Comparison of ENCODE assay signal across 8 cellular contexts in the genomic region with DNA sequence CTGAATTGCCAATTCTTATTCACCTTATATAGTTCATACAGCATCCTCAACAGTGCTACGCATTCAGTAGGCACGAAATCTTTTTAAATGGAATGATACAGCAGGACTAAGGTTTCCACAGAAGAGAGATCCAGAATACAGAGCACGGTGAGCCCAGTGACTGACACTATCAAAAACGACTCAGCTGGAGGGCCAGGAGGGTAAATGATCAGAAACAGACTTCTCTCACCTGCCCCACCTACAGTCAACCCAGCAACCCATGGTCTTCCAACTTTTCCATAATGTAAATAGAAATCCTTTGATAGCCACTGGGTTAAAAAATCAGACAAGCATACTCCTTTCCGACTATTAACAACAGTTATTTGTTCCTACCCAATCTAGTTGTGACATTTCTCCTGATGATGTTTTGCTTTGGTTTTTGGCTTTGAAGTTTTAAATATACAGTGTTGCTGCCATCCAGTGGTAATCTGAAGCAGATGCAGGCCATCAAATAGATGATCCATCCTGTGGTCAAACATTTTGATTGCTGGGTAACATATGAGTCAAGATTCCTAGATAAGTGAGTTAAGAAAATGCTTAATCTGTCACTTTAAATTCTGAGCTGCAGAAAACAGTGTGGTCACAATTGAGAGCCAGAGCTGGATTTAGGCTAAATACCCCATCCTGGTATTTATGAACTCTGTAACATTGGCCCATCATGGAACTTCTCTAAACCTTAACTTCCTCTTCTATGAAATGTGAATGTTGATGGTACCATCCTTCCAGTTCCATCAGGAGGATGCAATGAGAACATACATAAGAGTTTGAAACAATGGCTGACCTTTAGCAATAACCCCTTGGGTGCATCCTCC. TPM values are rescaled to one million over a fixed set of nuclear protein-coding genes. Genes with fewer than 3 reads are reported as not detected.
DNase-seq lines count a peak whose midpoint lies in the region; ATAC-seq, FAIRE-seq and TF ChIP-seq lines count a peak whose summit lies in the region.

No MANE protein-coding gene starts in this region.

- H3K4me1 ChIP-seq in A549 (no peaks in the 10 kb centered on the region), tibial artery (peaks cover 0 to 10% (median 0%) of the 10 kb centered on the region in 4 donors)

- no peak for TF ChIP-seq POLR2A in A549 (IDR thresholded peaks at IDR 0.05; ENCODE audit: low read length)

- CTCF ChIA-PET in A549 (lab: Yijun Ruan, JAX) = interaction anchor here (0.6 to 4.1 kb wide), 34 partner anchors 8 to 1163 kb away, joined by 3 to 58 read pairs (median 4); no protein-coding TSS in a partner anchor

- no peaks in the 10 kb centered on the region for H3K36me3 ChIP-seq in tibial artery

- peak; percentile 61 for FAIRE-seq in A549 (lab: Jason Lieb, UNC)

- POLR2A ChIA-PET in A549 (lab: Yijun Ruan, JAX) = no interaction called here

- ATAC-seq in A549 (peak; percentile 75 to 77; a peak in 5 of 6 replicates), HG03175 (IDR thresholded peaks at IDR 0.05; ENCODE audit: unreplicated experiment) (peak; percentile 73)

- intact Hi-C loops in tibial artery (cut with DNase I; ENCODE audit: low total_unique reads) = no loop called here

- in situ Hi-C loops in astrocyte of the cerebellum (cut with HindIII; ENCODE audit: low sequenced_read_pairs) = no loop called here

- H3K27ac ChIP-seq in A549 = no peak overlapping the region
- no peak overlapping the region for H3K27ac ChIP-seq in tibial artery

- TF ChIP-seq CTCF in A549 (IDR thresholded peaks at IDR 0.05) (peak; percentile 89), GM12873 (IDR thresholded peaks at IDR 0.05; ENCODE audit: insufficient read depth, low read depth, low read length, missing control alignments) (peak; percentile 68), astrocyte of the cerebellum (IDR thresholded peaks at IDR 0.05; ENCODE audit: low read depth, low read length, missing control alignments) (peak; percentile 77), tibial artery (IDR thresholded peaks at IDR 0.05) (peak; percentile 77 to 90)

- no peak overlapping the region for H3K4me2 ChIP-seq in A549

- TF ChIP-seq RAD21 in A549 (conservative IDR thresholded peaks at IDR 0.05 in 1 of 2, IDR thresholded peaks at IDR 0.05 in 1 of 2) = peak; percentile 85 to 86

- no peak overlapping the region for H3K4me3 ChIP-seq in A549
- no peak overlapping the region for H3K4me3 ChIP-seq in astrocyte of the cerebellum (ENCODE audit: low read depth, low read length)
- no peak overlapping the region for H3K4me3 ChIP-seq in tibial artery

- no peak for TF ChIP-seq EP300 in A549 (IDR thresholded peaks at IDR 0.05)

- WGBS in A549 (ENCODE audit: missing lambda C conversion rate) = 31% methylated on average over 5 of the region's 5 CpGs

- H3K9me3 ChIP-seq in A549 (no peaks in the 10 kb centered on the region), tibial artery (no peaks in the 10 kb centered on the region)

- DNase-seq in A549 (ENCODE audit: low read depth in 1 of 2, low spot score in 1 of 2) (peak; percentile 36 to 43), NCI-H2227 treated with DMSO at 0.1 percent for 48 hours (lab: John Stamatoyannopoulos, UW) (peak; percentile 57), astrocyte of the cerebellum (ENCODE audit: low read depth) (peak; percentile 45), inferior parietal cortex (ENCODE audit: extremely low spot score) (peak; percentile 69), tibial artery (no peak)
- no peak for DNase-seq in activated CD4-positive, alpha-beta T cell treated with anti-CD3 and anti-CD28 coated beads for 4 hours

- no peaks in the 10 kb centered on the region for H3K27me3 ChIP-seq in tibial artery

TF ChIP-seq in A549, 52 proteins besides CTCF, POLR2A, EP300 and RAD21:
- TF ChIP-seq EHMT2 (IDR thresholded peaks at IDR 0.05; ENCODE audit: low read depth) = no peak
- TF ChIP-seq SMC3 (IDR thresholded peaks at IDR 0.05) = peak; percentile 83

RNA-seq across cellular contexts. Expression of gene GPHB5, which starts 42.0 kb away (rescaled TPM):
- polyA plus RNA-seq in A549 (2011; rRNA removed) (not detected in 2 replicates), A549 (2017; fragmentation: RNase III; extraction: RNeasy Plus Mini Kit Qiagen cat#74134 plus additional on column Dnase treatment) (not detected in 3 replicates)
- polyA plus RNA-seq in A549 (2012; cell fraction: cytosol; rRNA removed) = not detected in 2 replicates
- not detected in 2 replicates for polyA plus RNA-seq in A549 (2012; cell fraction: nucleus; rRNA removed)
- polyA minus RNA-seq in A549 (2011; rRNA and poly(A)+ RNA removed) = not detected in 2 replicates

Comparison
In these comparisons a context has a peak if more than half of its experiments do, and no peak if none do; other contexts are left out.
1. DNase-seq: peak in A549 (2 of 2), NCI-H2227 treated with DMSO at 0.1 percent for 48 hours (single experiment), astrocyte of the cerebellum (single experiment) and inferior parietal cortex (single experiment); none in tibial artery (0 of 2) and activated CD4-positive, alpha-beta T cell treated with anti-CD3 and anti-CD28 coated beads for 4 hours (0 of 2).
2. Peak in every context shown above with its lines, with median percentiles within 50 percentile points of each other: CTCF ChIP-seq.